10 cellular contexts compared by ENCODE assay signal in genomic region chr12:94175763-94176660, GRCh38. TPM values are rescaled to one million over a fixed set of nuclear protein-coding genes. Genes with fewer than 3 reads are reported as not detected.
DNase-seq lines count a peak whose midpoint lies in the region; ATAC-seq, FAIRE-seq and TF ChIP-seq lines count a peak whose summit lies in the region.
"Had no signal": no experiment of that assay in that cellular context is flagged by ENCODE, and none has a peak within 500 bp of the region (broad histone marks: within the 10 kb centered on the region; RNA-seq: fewer than 3 reads in every experiment).

No MANE protein-coding gene starts in this region.

- intact Hi-C loops in activated B cell treated with CpG ODN at 0.5 μM for 24 hours (cut with micrococcal nuclease): loop anchor here (1.0 to 2.0 kb wide), 2 partner anchors 15 to 32 kb away; no protein-coding TSS in a partner anchor
- intact Hi-C loops in heart right ventricle (cut with DNase I): no loop called here

- H3K9me3 Mint-ChIP-seq in activated B cell treated with CpG ODN at 0.5 μM for 24 hours: peaks cover 8% of the 10 kb centered on the region

- peak overlapping the region; percentile 50 for H3K4me3 Mint-ChIP-seq in activated B cell treated with CpG ODN at 0.5 μM for 24 hours

- no peaks in the 10 kb centered on the region for H3K27me3 Mint-ChIP-seq in activated B cell treated with CpG ODN at 0.5 μM for 24 hours

- no peaks in the 10 kb centered on the region for H4K20me1 ChIP-seq in osteoblast (ENCODE audit: insufficient read depth, low read length)

- in situ Hi-C loops in GM13976 (cut with MboI; ENCODE audit: low sequenced_read_pairs, unreplicated experiment): no loop called here

- no peaks in the 10 kb centered on the region for H3K27me3 ChIP-seq in osteoblast (ENCODE audit: insufficient read depth, low read length)
- H3K27me3 ChIP-seq in heart right ventricle: no peaks in the 10 kb centered on the region

- H3K36me3 ChIP-seq in osteoblast (ENCODE audit: insufficient read depth, low read length) (no peaks in the 10 kb centered on the region), heart right ventricle (peaks cover 0 to 3% (median 0%) of the 10 kb centered on the region in 9 donors)

- peaks cover 26% of the 10 kb centered on the region for H3K36me3 Mint-ChIP-seq in activated B cell treated with CpG ODN at 0.5 μM for 24 hours (ENCODE audit: low read depth)

- ATAC-seq in HG02885 (IDR thresholded peaks at IDR 0.05; ENCODE audit: poor library complexity, unreplicated experiment) (peak; percentile 56), activated B cell treated with CpG ODN at 0.5 μM for 24 hours (ENCODE audit: low read depth) (peak; percentile 59), heart right ventricle (no peak)

- peaks cover 50% of the 10 kb centered on the region for H3K4me1 Mint-ChIP-seq in activated B cell treated with CpG ODN at 0.5 μM for 24 hours

- CTCF ChIA-PET in activated B cell treated with CpG ODN at 0.5 μM for 24 hours (lab: Charles Lee): interaction anchor here (1.3 kb wide), 1 partner anchor 32 kb away, joined by 4 read pairs; no protein-coding TSS in a partner anchor

- no peak for DNase-seq in activated B cell treated with CpG ODN at 0.5 μM for 24 hours
- DNase-seq in osteoblast (ENCODE audit: insufficient read length, low spot score, missing footprints): no peak
- no peak for DNase-seq in GM13976 (ENCODE audit: low spot score)
- DNase-seq in DMS 273 treated with DMSO at 0.1 percent for 48 hours (lab: John Stamatoyannopoulos, UW): no peak
- no peak for DNase-seq in D721Med (ENCODE audit: insufficient read length, low spot score)
- DNase-seq in heart right ventricle: no peak
- DNase-seq: NCI-H345 had no signal

- H3K9me3 ChIP-seq in osteoblast (ENCODE audit: low read depth, low read length) (no peaks in the 10 kb centered on the region), heart right ventricle (peaks cover 0 to 12% (median 7%) of the 10 kb centered on the region in 11 donors)

- H3K27ac Mint-ChIP-seq in activated B cell treated with CpG ODN at 0.5 μM for 24 hours: peak overlapping the region; percentile 65

- peak overlapping the region; percentile 49 for H3K4me2 ChIP-seq in osteoblast (ENCODE audit: insufficient read depth, low read length)

- H3K79me2 ChIP-seq in osteoblast (ENCODE audit: insufficient read depth, low read length): no peaks in the 10 kb centered on the region

- no peak for FAIRE-seq in D721Med (lab: Jason Lieb, UNC)
- FAIRE-seq: G401.6 had no signal

- POLR2A ChIA-PET in activated B cell treated with CpG ODN at 0.5 μM for 24 hours (lab: Charles Lee): interaction anchor here (2.6 to 4.3 kb wide), 3 partner anchors 27 to 87 kb away, joined by 8 to 19 read pairs (median 14); no protein-coding TSS in a partner anchor

- H2AFZ ChIP-seq in osteoblast (ENCODE audit: low read length): peak overlapping the region; percentile 66

- 64 to 69% methylated on average over 9 of the region's 9 CpGs for WGBS in heart right ventricle, 2 donors

- no peak for TF ChIP-seq CTCF in activated B cell treated with CpG ODN at 0.5 μM for 24 hours (IDR thresholded peaks at IDR 0.05)
- TF ChIP-seq CTCF in osteoblast (IDR thresholded peaks at IDR 0.05; ENCODE audit: extremely low read depth, low read depth, low read length): no peak
- TF ChIP-seq CTCF in GM13976 (IDR thresholded peaks at IDR 0.05; ENCODE audit: borderline replicate concordance, control extremely low read depth, extremely low read depth, insufficient read depth, missing control alignments): no peak
- TF ChIP-seq CTCF in D721Med (IDR thresholded peaks at IDR 0.05; ENCODE audit: insufficient read depth, missing control alignments): no peak
- no peak for TF ChIP-seq CTCF in heart right ventricle (IDR thresholded peaks at IDR 0.05)

- H3K4me3 ChIP-seq in GM08714 (ENCODE audit: low read length): peak overlapping the region; percentile 24; the same call in 1 of the 2 replicates
- H3K4me3 ChIP-seq in osteoblast (ENCODE audit: insufficient read depth, low read length): peak overlapping the region; percentile 31
- H3K4me3 ChIP-seq in heart right ventricle: no peak overlapping the region

- H3K4me1 ChIP-seq in osteoblast (ENCODE audit: insufficient read depth, low read length): peaks cover 25% of the 10 kb centered on the region
- H3K4me1 ChIP-seq in heart right ventricle: peaks cover 0 to 74% (median 0%) of the 10 kb centered on the region in 9 donors

- H3K27ac ChIP-seq in osteoblast (ENCODE audit: low read depth, low read length): no peak overlapping the region
- peak overlapping the region in 2 of 10 donors; percentile 1 to 89 for H3K27ac ChIP-seq in heart right ventricle

RNA-seq across cellular contexts. Expression of gene PLXNC1, which starts 27.6 kb away (rescaled TPM):
- 27.0 and 30.9 TPM in 2 replicates for total RNA-seq in activated B cell treated with CpG ODN at 0.5 μM for 24 hours
- total RNA-seq in osteoblast: 3.3 and 3.8 TPM in 2 replicates
- 1 to 10 TPM; 1.0 to 8.5 (median 3.0) TPM for total RNA-seq in heart right ventricle
- 1 to 10 TPM in 1 of 2 donors, under 1 TPM in 1; 0.72 to 1.1 TPM for polyA plus RNA-seq in heart right ventricle

Comparison
In these comparisons a context has a peak if more than half of its experiments do, and no peak if none do; other contexts are left out.
1. H3K4me3 ChIP-seq: peak in GM08714 (single experiment) and osteoblast (single experiment); none in heart right ventricle (0 of 10).
2. ATAC-seq: peak in HG02885 (single experiment) and activated B cell treated with CpG ODN at 0.5 μM for 24 hours (single experiment); none in heart right ventricle (0 of 8).